8 cellular contexts compared by ENCODE assay signal in the genomic region with DNA sequence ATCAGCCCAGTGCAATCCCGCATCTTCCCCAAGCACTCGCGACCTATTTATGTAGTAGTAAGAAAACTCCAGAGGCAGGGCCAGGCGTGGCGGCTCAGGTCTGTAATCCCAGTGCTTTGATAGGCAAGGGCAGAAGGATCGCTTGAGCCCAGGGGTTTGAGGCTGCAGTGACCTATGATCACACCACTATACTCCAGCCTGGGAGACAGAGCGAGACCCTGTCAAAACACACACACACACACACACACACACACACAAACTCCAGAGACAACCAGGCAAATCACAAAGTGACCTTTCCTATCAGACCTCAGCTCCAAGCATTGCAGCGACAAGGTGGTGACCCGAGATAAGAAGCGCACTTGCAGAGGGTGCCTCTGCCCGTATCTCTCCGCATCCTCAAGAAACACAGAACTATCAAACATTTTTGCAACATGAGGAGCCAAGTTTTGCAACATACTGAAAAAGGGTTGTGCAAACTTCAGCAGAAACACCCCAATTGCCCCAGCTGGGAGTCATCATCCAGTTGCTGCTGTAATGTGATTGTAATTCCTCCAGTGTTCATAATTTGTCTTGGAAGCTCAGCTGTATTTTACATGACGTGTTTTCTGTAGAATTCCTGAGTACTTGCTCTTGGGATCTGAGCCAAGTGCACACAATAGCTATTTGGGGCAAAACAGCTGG. TPM values are rescaled to one million over a fixed set of nuclear protein-coding genes. Genes with fewer than 3 reads are reported as not detected.
DNase-seq lines count a peak whose midpoint lies in the region; ATAC-seq lines count a peak whose summit lies in the region.

No MANE protein-coding gene starts in this region.

- no peaks in the 10 kb centered on the region for H3K27me3 ChIP-seq in right cardiac atrium (ENCODE audit: control insufficient read depth, insufficient read depth)
- no peaks in the 10 kb centered on the region for H3K27me3 ChIP-seq in subcutaneous abdominal adipose tissue (ENCODE audit: control insufficient read depth in 5 of 5, insufficient read depth in 4 of 5, low read length in 5 of 5)

- H3K27ac ChIP-seq in right cardiac atrium (ENCODE audit: low read length) = peak overlapping the region; percentile 95
- H3K27ac ChIP-seq in subcutaneous abdominal adipose tissue (ENCODE audit: low read depth, low read length) = peak overlapping the region; percentile 80

- WGBS in right cardiac atrium = 20% methylated on average over 13 of the region's 13 CpGs

- H3K36me3 ChIP-seq in subcutaneous abdominal adipose tissue (ENCODE audit: control insufficient read depth in 5 of 5, insufficient read depth in 5 of 5, low read length in 5 of 5) = no peaks in the 10 kb centered on the region

- H3K4me1 ChIP-seq in right cardiac atrium (ENCODE audit: control insufficient read depth, insufficient read depth, low read length) (peaks cover 7% of the 10 kb centered on the region), subcutaneous abdominal adipose tissue (ENCODE audit: control insufficient read depth in 5 of 5, insufficient read depth in 5 of 5, low read length in 5 of 5) (peaks cover 10 to 37% (median 30%) of the 10 kb centered on the region in 5 donors)

- H3K9me3 ChIP-seq in right cardiac atrium (ENCODE audit: control insufficient read depth, low read length) (no peaks in the 10 kb centered on the region), subcutaneous abdominal adipose tissue (ENCODE audit: control insufficient read depth in 5 of 5, low read length in 5 of 5) (no peaks in the 10 kb centered on the region)

- ATAC-seq in right cardiac atrium = peak; percentile 80 to 81
- no peak for ATAC-seq in GM18502 (IDR thresholded peaks at IDR 0.05; ENCODE audit: poor library complexity, unreplicated experiment)
- ATAC-seq in GM18909 (IDR thresholded peaks at IDR 0.05; ENCODE audit: poor library complexity, unreplicated experiment) = no peak

- intact Hi-C loops in right cardiac atrium (cut with DNase I) = no loop called here

- H3K9ac ChIP-seq in subcutaneous abdominal adipose tissue (ENCODE audit: low read length in 5 of 5) = peak overlapping the region in 1 of 5 donors; percentile 39

- H3K4me3 ChIP-seq in right cardiac atrium (ENCODE audit: low read length) (no peak overlapping the region), subcutaneous abdominal adipose tissue (ENCODE audit: low read depth in 1 of 5, low read length in 5 of 5) (peak overlapping the region in 2 of 5 donors; percentile 30 to 44)

- DNase-seq in HS-27A (ENCODE audit: low read depth) = peak; percentile 83
- peak; percentile 100 for DNase-seq in amniotic epithelial cell (ENCODE audit: low read depth)
- peak; percentile 69 to 85 (median 80) for DNase-seq in right cardiac atrium
- DNase-seq in DMS53 treated with DMSO at 0.1 percent for 48 hours (lab: John Stamatoyannopoulos, UW; ENCODE audit: unreplicated experiment) = no peak
- no peak for DNase-seq in foreskin melanocyte

RNA-seq across cellular contexts. Expression of a gene that starts 8.7 kb away (rescaled TPM):
- 10 to 100 TPM; 53.3 to 73.5 (median 68.1) TPM for total RNA-seq in right cardiac atrium
- 30.9 TPM for polyA plus RNA-seq in right cardiac atrium

Comparison
In these comparisons a context has a peak if more than half of its experiments do, and no peak if none do; other contexts are left out.
1. DNase-seq: peak in HS-27A (single experiment), amniotic epithelial cell (single experiment) and right cardiac atrium (3 of 3); none in DMS53 treated with DMSO at 0.1 percent for 48 hours (single experiment) and foreskin melanocyte (single experiment).
2. ATAC-seq: peak in right cardiac atrium (2 of 2); none in GM18502 (single experiment) and GM18909 (single experiment).